ENCODE assay signal across 1 cellular context in genomic region chr19:33487901-33488817, GRCh38.
TF ChIP-seq lines count a peak whose summit lies in the region.

No MANE protein-coding gene starts in this region.

TF ChIP-seq in SK-N-SH treated with all-trans-retinoic acid at 6 μM for 48 hours, 23 proteins besides CTCF, POLR2A, EP300 and RAD21 (continued from another document):
- TF ChIP-seq ESRRG (CRISPR knock-in tag; IDR thresholded peaks at IDR 0.05) (no peak), RARB (CRISPR knock-in tag; IDR thresholded peaks at IDR 0.05) (no peak), ZFP30 (CRISPR knock-in tag; IDR thresholded peaks at IDR 0.05) (no peak), ZNF8 (CRISPR knock-in tag; IDR thresholded peaks at IDR 0.05) (no peak), TOX (CRISPR knock-in tag; IDR thresholded peaks at IDR 0.05; ENCODE audit: borderline replicate concordance) (no peak), ARNTL (CRISPR knock-in tag; IDR thresholded peaks at IDR 0.05; ENCODE audit: borderline replicate concordance, low read depth) (no peak)
